16 cellular contexts compared by ENCODE assay signal in genomic region chr4:77844363-77844762, GRCh38. TPM values are rescaled to one million over a fixed set of nuclear protein-coding genes. Genes with fewer than 3 reads are reported as not detected.
DNase-seq lines count a peak whose midpoint lies in the region; ATAC-seq and TF ChIP-seq lines count a peak whose summit lies in the region.
"Had no signal": no experiment of that assay in that cellular context is flagged by ENCODE, and none has a peak within 500 bp of the region (broad histone marks: within the 10 kb centered on the region; RNA-seq: fewer than 3 reads in every experiment).

No MANE protein-coding gene starts in this region.

- intact Hi-C loops in OCI-LY7 (cut with micrococcal nuclease; ENCODE audit: unreplicated experiment): no loop called here

- CTCF ChIA-PET in activated naive CD4-positive, alpha-beta T cell treated with anti-CD3 and anti-CD28 coated beads, Interleukin-2, amount 10 ng/mL, durations not matched to agents 7 days and 5 days (lab: Charles Lee): no interaction called here
- CTCF ChIA-PET in OCI-LY7 (lab: Charles Lee; ENCODE audit: unreplicated experiment): no interaction called here

- H3K4me3 Mint-ChIP-seq in activated naive CD4-positive, alpha-beta T cell treated with anti-CD3 and anti-CD28 coated beads, Interleukin-2, amount 10 ng/mL, durations not matched to agents 7 days and 5 days: no peak overlapping the region
- H3K4me3 Mint-ChIP-seq in activated T-helper 17 cell treated with anti-CD3 and anti-CD28 coated beads, Interleukin-2, amount 50 U/mL, for 72 hours: peak overlapping the region; percentile 37
- H3K4me3 Mint-ChIP-seq in stimulated activated memory B cell treated with anti-CD40 and anti-IgM and Interleukin-4, amounts not matched to agents 10 μg/mL and 1 μg/mL and 100 μg/mL, for 72 hours: no peak overlapping the region
- H3K4me3 Mint-ChIP-seq: CD4-positive, alpha-beta memory T cell had no signal

- no TSS peak for BruUV-seq in OCI-LY7 (replicated peaks; lab: Mats Ljungman, UMichigan)

- no peak for ATAC-seq in activated naive CD4-positive, alpha-beta T cell treated with anti-CD3 and anti-CD28 coated beads, Interleukin-2, amount 50 U/mL, for 72 hours
- ATAC-seq in activated T-helper 17 cell treated with anti-CD3 and anti-CD28 coated beads, Interleukin-2, amount 50 U/mL, for 72 hours (replicated peaks): no peak
- ATAC-seq in stimulated activated memory B cell treated with anti-CD40 and anti-IgM and Interleukin-4, amounts not matched to agents 10 μg/mL and 1 μg/mL and 100 μg/mL, for 72 hours: no peak
- ATAC-seq: A549, HCT116 had no signal

- H3K4me1 Mint-ChIP-seq in activated naive CD4-positive, alpha-beta T cell treated with anti-CD3 and anti-CD28 coated beads, Interleukin-2, amount 10 ng/mL, durations not matched to agents 7 days and 5 days: peaks cover 7% of the 10 kb centered on the region
- peaks cover 19% of the 10 kb centered on the region for H3K4me1 Mint-ChIP-seq in activated T-helper 17 cell treated with anti-CD3 and anti-CD28 coated beads, Interleukin-2, amount 50 U/mL, for 72 hours
- H3K4me1 Mint-ChIP-seq in stimulated activated memory B cell treated with anti-CD40 and anti-IgM and Interleukin-4, amounts not matched to agents 10 μg/mL and 1 μg/mL and 100 μg/mL, for 72 hours: peaks cover 10% of the 10 kb centered on the region

- H3K4me1 ChIP-seq in OCI-LY7 (ENCODE audit: insufficient read depth, low read length, poor library complexity, severe bottlenecking): peaks cover 3% of the 10 kb centered on the region
- H3K4me1 ChIP-seq: A549, BE2C had no signal

- peaks cover 11% of the 10 kb centered on the region for H3K27me3 Mint-ChIP-seq in activated naive CD4-positive, alpha-beta T cell treated with anti-CD3 and anti-CD28 coated beads, Interleukin-2, amount 10 ng/mL, durations not matched to agents 7 days and 5 days
- H3K27me3 Mint-ChIP-seq in activated T-helper 17 cell treated with anti-CD3 and anti-CD28 coated beads, Interleukin-2, amount 50 U/mL, for 72 hours: no peaks in the 10 kb centered on the region
- no peaks in the 10 kb centered on the region for H3K27me3 Mint-ChIP-seq in stimulated activated memory B cell treated with anti-CD40 and anti-IgM and Interleukin-4, amounts not matched to agents 10 μg/mL and 1 μg/mL and 100 μg/mL, for 72 hours
- H3K27me3 Mint-ChIP-seq: CD4-positive, alpha-beta memory T cell had no signal

- peak overlapping the region; percentile 37; the same call in 1 of the 2 replicates for H2AFZ ChIP-seq in OCI-LY7 (ENCODE audit: low read length)
- H2AFZ ChIP-seq: GM23248 had no signal

- H3K9me3 ChIP-seq in OCI-LY7 (ENCODE audit: low read length): no peaks in the 10 kb centered on the region
- H3K9me3 ChIP-seq: A549, BE2C had no signal

- no peak overlapping the region for H3K4me2 ChIP-seq in OCI-LY7 (ENCODE audit: low read length)
- H3K4me2 ChIP-seq: A549 had no signal

- H3K36me3 Mint-ChIP-seq in activated naive CD4-positive, alpha-beta T cell treated with anti-CD3 and anti-CD28 coated beads, Interleukin-2, amount 50 U/mL, for 72 hours: no peaks in the 10 kb centered on the region
- H3K36me3 Mint-ChIP-seq in activated naive CD4-positive, alpha-beta T cell treated with anti-CD3 and anti-CD28 coated beads, Interleukin-2, amount 10 ng/mL, durations not matched to agents 7 days and 5 days: no peaks in the 10 kb centered on the region
- H3K36me3 Mint-ChIP-seq in activated T-helper 17 cell treated with anti-CD3 and anti-CD28 coated beads, Interleukin-2, amount 50 U/mL, for 72 hours (ENCODE audit: low read depth): no peaks in the 10 kb centered on the region
- H3K36me3 Mint-ChIP-seq in stimulated activated memory B cell treated with anti-CD40 and anti-IgM and Interleukin-4, amounts not matched to agents 10 μg/mL and 1 μg/mL and 100 μg/mL, for 72 hours: no peaks in the 10 kb centered on the region
- H3K36me3 Mint-ChIP-seq: CD4-positive, alpha-beta memory T cell had no signal

- no peaks in the 10 kb centered on the region for H3K36me3 ChIP-seq in OCI-LY7 (ENCODE audit: insufficient read depth, low read length)
- H3K36me3 ChIP-seq: BE2C had no signal

- POLR2A ChIA-PET in OCI-LY7 (lab: Charles Lee): interaction anchor here (0.6 to 1.2 kb wide), 4 partner anchors 12 to 65 kb away, joined by 3 to 4 read pairs (median 3); no protein-coding TSS in a partner anchor

- no peak for DNase-seq in activated naive CD4-positive, alpha-beta T cell treated with anti-CD3 and anti-CD28 coated beads, Interleukin-2, amount 50 U/mL, for 72 hours (ENCODE audit: low spot score in 2 of 2)
- no peak for DNase-seq in activated naive CD4-positive, alpha-beta T cell treated with anti-CD3 and anti-CD28 coated beads, Interleukin-2, amount 10 ng/mL, durations not matched to agents 7 days and 5 days
- DNase-seq in OCI-LY7 (ENCODE audit: low spot score): no peak
- no peak for DNase-seq in cerebellum (ENCODE audit: low spot score)
- no peak for DNase-seq in HPDE6-E6E7 (ENCODE audit: extremely low spot score)
- DNase-seq: BE2C; CD4-positive, alpha-beta memory T cell; DMS153; DMS79 treated with DMSO at 0.1 percent for 48 hours; EL; GM23248 had no signal

- H3K79me2 ChIP-seq in OCI-LY7 (ENCODE audit: insufficient read depth, low read depth, low read length): no peaks in the 10 kb centered on the region

- H4K20me1 ChIP-seq in OCI-LY7 (ENCODE audit: insufficient read depth, low read length): no peaks in the 10 kb centered on the region

- no peak overlapping the region for H3K27ac ChIP-seq in OCI-LY7 (ENCODE audit: low read depth, low read length, poor library complexity, severe bottlenecking)
- H3K27ac ChIP-seq: A549, C4-2B, GM23248 had no signal

- H3K4me3 ChIP-seq in OCI-LY7 (ENCODE audit: low read depth, low read length, poor library complexity, severe bottlenecking): no peak overlapping the region
- H3K4me3 ChIP-seq: A549, GM23248 had no signal

- H3K27ac Mint-ChIP-seq in activated naive CD4-positive, alpha-beta T cell treated with anti-CD3 and anti-CD28 coated beads, Interleukin-2, amount 50 U/mL, for 72 hours: peak overlapping the region; percentile 23 to 72
- no peak overlapping the region for H3K27ac Mint-ChIP-seq in activated naive CD4-positive, alpha-beta T cell treated with anti-CD3 and anti-CD28 coated beads, Interleukin-2, amount 10 ng/mL, durations not matched to agents 7 days and 5 days
- H3K27ac Mint-ChIP-seq in activated T-helper 17 cell treated with anti-CD3 and anti-CD28 coated beads, Interleukin-2, amount 50 U/mL, for 72 hours: peak overlapping the region; percentile 45
- peak overlapping the region; percentile 39 for H3K27ac Mint-ChIP-seq in stimulated activated memory B cell treated with anti-CD40 and anti-IgM and Interleukin-4, amounts not matched to agents 10 μg/mL and 1 μg/mL and 100 μg/mL, for 72 hours

- H3K9me3 Mint-ChIP-seq in activated naive CD4-positive, alpha-beta T cell treated with anti-CD3 and anti-CD28 coated beads, Interleukin-2, amount 50 U/mL, for 72 hours: peaks cover 0 to 5% of the 10 kb centered on the region in 2 donors
- peaks cover 2% of the 10 kb centered on the region for H3K9me3 Mint-ChIP-seq in activated naive CD4-positive, alpha-beta T cell treated with anti-CD3 and anti-CD28 coated beads, Interleukin-2, amount 10 ng/mL, durations not matched to agents 7 days and 5 days
- no peaks in the 10 kb centered on the region for H3K9me3 Mint-ChIP-seq in activated T-helper 17 cell treated with anti-CD3 and anti-CD28 coated beads, Interleukin-2, amount 50 U/mL, for 72 hours
- H3K9me3 Mint-ChIP-seq in stimulated activated memory B cell treated with anti-CD40 and anti-IgM and Interleukin-4, amounts not matched to agents 10 μg/mL and 1 μg/mL and 100 μg/mL, for 72 hours: no peaks in the 10 kb centered on the region
- H3K9me3 Mint-ChIP-seq: CD4-positive, alpha-beta memory T cell had no signal

- no peaks in the 10 kb centered on the region for H3K9me2 ChIP-seq in OCI-LY7 (ENCODE audit: insufficient read depth, low read length)

- TF ChIP-seq CTCF in OCI-LY7 (conservative IDR thresholded peaks at IDR 0.05; ENCODE audit: low read length): no peak

RNA-seq across cellular contexts. Expression of gene MRPL1, which starts 18.3 kb away (rescaled TPM):
- total RNA-seq in activated naive CD4-positive, alpha-beta T cell treated with anti-CD3 and anti-CD28 coated beads, Interleukin-2, amount 50 U/mL, for 72 hours: 10 to 100 TPM; 21.0 to 47.2 TPM
- 16.6 and 22.6 TPM in 2 replicates for total RNA-seq in OCI-LY7 (2014; rRNA removed; shearing (Covaris generic))
- total RNA-seq in OCI-LY7 (2022) (30.0 and 37.4 TPM in 2 replicates), cerebellum (30.0 TPM)
- 10 to 100 TPM; 23.7 to 33.7 TPM for total RNA-seq in activated T-helper 17 cell treated with anti-CD3 and anti-CD28 coated beads, Interleukin-2, amount 50 U/mL, for 72 hours

RNA-seq across cellular contexts. Expression of gene CNOT6L, which starts 25.2 kb away (rescaled TPM):
- 100 to 1,000 TPM; 105 to 114 TPM for total RNA-seq in activated naive CD4-positive, alpha-beta T cell treated with anti-CD3 and anti-CD28 coated beads, Interleukin-2, amount 50 U/mL, for 72 hours
- 17.3 and 21.4 TPM in 2 replicates for total RNA-seq in OCI-LY7 (2014; rRNA removed; shearing (Covaris generic))
- total RNA-seq in OCI-LY7 (2022): 112 and 122 TPM in 2 replicates
- total RNA-seq in activated T-helper 17 cell treated with anti-CD3 and anti-CD28 coated beads, Interleukin-2, amount 50 U/mL, for 72 hours: 10 to 100 TPM; 66.3 to 90.9 TPM
- total RNA-seq in cerebellum: 43.3 TPM
